8 cellular contexts compared by ENCODE assay signal in genomic region chr1:42335050-42335808, GRCh38. TPM values are rescaled to one million over a fixed set of nuclear protein-coding genes. Genes with fewer than 3 reads are reported as not detected.
DNase-seq lines count a peak whose midpoint lies in the region; ATAC-seq and TF ChIP-seq lines count a peak whose summit lies in the region.

TSS of gene FOXJ3 (minus strand) at chr1:42335235. CDS start at chr1:42311093, 24,142 bp downstream.

- H3K27ac Mint-ChIP-seq in T-helper 17 cell: peak within 1 kb of the TSS; percentile 91

- peak; percentile 96 for DNase-seq in GM13976 (ENCODE audit: low spot score)
- DNase-seq in NCI-H146 treated with DMSO at 0.1 percent for 48 hours (lab: John Stamatoyannopoulos, UW; ENCODE audit: unreplicated experiment): peak; percentile 49
- DNase-seq in T-helper 17 cell: peak; percentile 85 to 90 (median 87)
- peak; percentile 39 to 92 (median 84) for DNase-seq in amygdala (lab: John Stamatoyannopoulos, UW)
- DNase-seq in right atrium auricular region (ENCODE audit: low spot score): peak; percentile 86
- peak; percentile 94 to 97 for DNase-seq in psoas muscle

- H3K27ac ChIP-seq in right atrium auricular region (peak within 1 kb of the TSS; percentile 95 to 97), psoas muscle (peak within 1 kb of the TSS; percentile 98), urinary bladder (ENCODE audit: low read depth) (peak within 1 kb of the TSS; percentile 93)

- H3K4me3 ChIP-seq in right atrium auricular region (peak within 1 kb of the TSS; percentile 81 to 99), psoas muscle (peak within 1 kb of the TSS; percentile 97), urinary bladder (ENCODE audit: low read depth, low read length) (peak within 1 kb of the TSS; percentile 63)

- peaks cover 3% of the 10 kb centered on the region for H3K36me3 Mint-ChIP-seq in T-helper 17 cell (ENCODE audit: low read depth)

- WGBS in psoas muscle, 3 donors: 0 to 1% (median 0%) methylated on average over 22 to 79 of the region's 79 CpGs
- WGBS in urinary bladder: under 1% methylated on average over 79 of the region's 79 CpGs

- peaks cover 44% of the 10 kb centered on the region for H3K4me1 Mint-ChIP-seq in T-helper 17 cell

- no peaks in the 10 kb centered on the region for H3K9me3 ChIP-seq in T-helper 17 cell (ENCODE audit: control insufficient read depth, low read length, poor library complexity, severe bottlenecking)
- H3K9me3 ChIP-seq in right atrium auricular region: no peaks in the 10 kb centered on the region
- no peaks in the 10 kb centered on the region for H3K9me3 ChIP-seq in psoas muscle

- ATAC-seq in HG02852 (IDR thresholded peaks at IDR 0.05; ENCODE audit: unreplicated experiment) (peak; percentile 69), T-helper 17 cell (peak; percentile 94), psoas muscle (peak; percentile 93 to 96 (median 94))

- H3K27me3 Mint-ChIP-seq in T-helper 17 cell: no peaks in the 10 kb centered on the region

- in situ Hi-C loops in GM13976 (cut with MboI; ENCODE audit: low sequenced_read_pairs, unreplicated experiment): loop anchor here (25.0 kb wide), 1 partner anchor 402 kb away; the partner anchor contains the start of gene CLDN19

- H3K27me3 ChIP-seq in right atrium auricular region: no peaks in the 10 kb centered on the region
- H3K27me3 ChIP-seq in psoas muscle (ENCODE audit: insufficient read depth in 3 of 3, low read length in 2 of 3): no peaks in the 10 kb centered on the region

- intact Hi-C loops in psoas muscle (cut with DNase I): loop anchor here (2.0 to 10.0 kb wide), 3 partner anchors 122 to 163 kb away; partner anchors contain the start of genes PPCS (in 1 of the 2) and ZMYND12 (in 1 of the 2)

- peak; percentile 7 for TF ChIP-seq CTCF in GM13976 (IDR thresholded peaks at IDR 0.05; ENCODE audit: borderline replicate concordance, control extremely low read depth, extremely low read depth, insufficient read depth, missing control alignments)
- peak in 1 of 2 donors; percentile 30 for TF ChIP-seq CTCF in right atrium auricular region (IDR thresholded peaks at IDR 0.05)
- TF ChIP-seq CTCF in psoas muscle (IDR thresholded peaks at IDR 0.05): no peak

- H3K36me3 ChIP-seq in right atrium auricular region (no peaks in the 10 kb centered on the region), psoas muscle (ENCODE audit: insufficient read depth in 1 of 2, low read depth in 1 of 2) (no peaks in the 10 kb centered on the region), urinary bladder (ENCODE audit: insufficient read depth) (no peaks in the 10 kb centered on the region)

- H3K4me3 Mint-ChIP-seq in T-helper 17 cell: peak within 1 kb of the TSS; percentile 96

- H3K4me1 ChIP-seq in right atrium auricular region (peaks cover 0 to 44% of the 10 kb centered on the region in 2 donors), psoas muscle (peaks cover 35% of the 10 kb centered on the region), urinary bladder (ENCODE audit: insufficient read depth) (peaks cover 2% of the 10 kb centered on the region)

RNA-seq across cellular contexts. Expression of gene FOXJ3, which starts in this region (rescaled TPM):
- total RNA-seq in T-helper 17 cell (10 to 100 TPM; 89.1 to 93.5 TPM), right atrium auricular region (10 to 100 TPM; 36.7 to 38.6 TPM), psoas muscle (10 to 100 TPM; 47.9 to 53.1 (median 49.1) TPM), urinary bladder (103 TPM)
- polyA plus RNA-seq in psoas muscle (10 to 100 TPM; 15.1 to 40.5 (median 22.0) TPM), urinary bladder (21.4 TPM)

Comparison
In these comparisons a context has a peak if more than half of its experiments do, and no peak if none do; other contexts are left out.
1. Peak in every context shown above with its lines: DNase-seq, ATAC-seq, H3K4me3 ChIP-seq and H3K27ac ChIP-seq.